In genomic region chr10:114611617-114612016, GRCh38 we compare ENCODE assay signal across 13 cellular contexts. TPM values are rescaled to one million over a fixed set of nuclear protein-coding genes. Genes with fewer than 3 reads are reported as not detected.
DNase-seq lines count a peak whose midpoint lies in the region; ATAC-seq and TF ChIP-seq lines count a peak whose summit lies in the region.
"Had no signal": no experiment of that assay in that cellular context is flagged by ENCODE, and none has a peak within 500 bp of the region (broad histone marks: within the 10 kb centered on the region; RNA-seq: fewer than 3 reads in every experiment).

No MANE protein-coding gene starts in this region.

- WGBS in neuronal stem cell (ENCODE audit: extremely low coverage in 2 of 2, insufficient read length in 2 of 2, insufficient replicate concordance in 1 of 2), 2 donors, result no CpG with 5 or more reads among the region's 1 CpG

- TF ChIP-seq CTCF in left ventricle myocardium inferior (IDR thresholded peaks at IDR 0.05; ENCODE audit: borderline replicate concordance) (no peak), gastrocnemius medialis (IDR thresholded peaks at IDR 0.05 in 4 of 5, conservative IDR thresholded peaks at IDR 0.05 in 1 of 5) (no peak)

- peak overlapping the region; percentile 31 for H3K4me3 ChIP-seq in left ventricle myocardium inferior
- H3K4me3 ChIP-seq in gastrocnemius medialis, result no peak overlapping the region
- H3K4me3 ChIP-seq in neuronal stem cell (ENCODE audit: low read length in 2 of 2), result no peak overlapping the region
- H3K4me3 ChIP-seq: skin epidermis had no signal

- no peaks in the 10 kb centered on the region for H3K9me3 ChIP-seq in left ventricle myocardium inferior (replicated peaks)
- H3K9me3 ChIP-seq in gastrocnemius medialis, result no peaks in the 10 kb centered on the region
- no peaks in the 10 kb centered on the region for H3K9me3 ChIP-seq in neuronal stem cell (replicated peaks in 1 of 2; ENCODE audit: control insufficient read depth in 2 of 2, insufficient read depth in 1 of 2, low read depth in 1 of 2, low read length in 2 of 2)

- DNase-seq in G401 (ENCODE audit: low spot score), result peak; percentile 44
- DNase-seq in NCI-H82 (lab: John Stamatoyannopoulos, UW), result peak; percentile 91
- DNase-seq in left ventricle myocardium inferior, result no peak
- DNase-seq in gastrocnemius medialis, result no peak
- DNase-seq in NCI-H1436 treated with DMSO at 0.1 percent for 48 hours (lab: John Stamatoyannopoulos, UW), result no peak
- no peak for DNase-seq in neuronal stem cell (ENCODE audit: low spot score)
- DNase-seq: activated CD4-positive, alpha-beta memory T cell treated with anti-CD3 and anti-CD28 coated beads for 36 hours; activated T-cell treated with anti-CD3 and anti-CD28 coated beads, Interleukin-2, amount 50 U/mL, for 24 hours; DMS79; NCI-H187; stimulated activated CD4-positive, alpha-beta T cell treated with anti-CD3 and anti-CD28 coated beads, Interleukin-4, amount 100 ng/mL, for 4 hours had no signal

- peak overlapping the region; percentile 78 for H3K27ac ChIP-seq in left ventricle myocardium inferior (replicated peaks)
- peak overlapping the region; percentile 53 to 76 (median 68) for H3K27ac ChIP-seq in gastrocnemius medialis
- H3K27ac ChIP-seq in neuronal stem cell (replicated peaks; ENCODE audit: low read length), result no peak overlapping the region

- no peak overlapping the region for H3K4me2 ChIP-seq in neuronal stem cell (ENCODE audit: insufficient read depth, low read length, poor library complexity, severe bottlenecking)

- H2BK120ac ChIP-seq in neuronal stem cell (ENCODE audit: low read depth, low read length), result no peak overlapping the region

- H3K36me3 ChIP-seq in left ventricle myocardium inferior (peaks cover 4% of the 10 kb centered on the region), gastrocnemius medialis (no peaks in the 10 kb centered on the region), neuronal stem cell (replicated peaks in 1 of 2; ENCODE audit: control insufficient read depth in 2 of 2, insufficient read depth in 2 of 2, low read length in 2 of 2) (no peaks in the 10 kb centered on the region)

- no peak overlapping the region for H3K9ac ChIP-seq in neuronal stem cell (ENCODE audit: low read depth, low read length, poor library complexity)

- TF ChIP-seq POLR2A in gastrocnemius medialis (IDR thresholded peaks at IDR 0.05), result no peak

- H3K79me1 ChIP-seq in neuronal stem cell (ENCODE audit: low read depth, low read length), result no peaks in the 10 kb centered on the region

- no peak overlapping the region for H2BK5ac ChIP-seq in neuronal stem cell (ENCODE audit: low read length)

- H3K23ac ChIP-seq in neuronal stem cell (ENCODE audit: low read depth, low read length, poor library complexity), result no peak overlapping the region

- H3K4me1 ChIP-seq in left ventricle myocardium inferior, result peaks cover 100% of the 10 kb centered on the region
- peaks cover 23 to 42% of the 10 kb centered on the region in 2 donors for H3K4me1 ChIP-seq in gastrocnemius medialis
- H3K4me1 ChIP-seq in neuronal stem cell (ENCODE audit: control insufficient read depth in 2 of 2, insufficient read depth in 1 of 2, low read depth in 1 of 2, low read length in 2 of 2), result peaks cover 3% of the 10 kb centered on the region in 2 donors

- H3K14ac ChIP-seq in neuronal stem cell (ENCODE audit: low read length), result no peak overlapping the region

- no peak overlapping the region for H4K8ac ChIP-seq in neuronal stem cell (ENCODE audit: low read depth, low read length)

- H2BK15ac ChIP-seq in neuronal stem cell (ENCODE audit: low read length), result no peak overlapping the region

- no peak overlapping the region for H2AK5ac ChIP-seq in neuronal stem cell (ENCODE audit: low read depth, low read length)

- no peak overlapping the region for H2AFZ ChIP-seq in neuronal stem cell (ENCODE audit: low read length)

- H3K4ac ChIP-seq in neuronal stem cell (ENCODE audit: low read length), result no peak overlapping the region

- in situ Hi-C loops in G401 (cut with HindIII; ENCODE audit: low sequenced_read_pairs) (no loop called here), gastrocnemius medialis (cut with MboI; ENCODE audit: low sequenced_read_pairs in 4 of 4) (no loop called here)

- intact Hi-C loops in left ventricle myocardium inferior (cut with micrococcal nuclease) (no loop called here), gastrocnemius medialis (cut with DNase I; ENCODE audit: low total_unique reads) (loop anchor here (5.0 kb wide), 1 partner anchor 34 kb away; no protein-coding TSS in a partner anchor)

- no peaks in the 10 kb centered on the region for H3K27me3 ChIP-seq in left ventricle myocardium inferior (ENCODE audit: low read depth)
- H3K27me3 ChIP-seq in gastrocnemius medialis, result no peaks in the 10 kb centered on the region
- no peaks in the 10 kb centered on the region for H3K27me3 ChIP-seq in neuronal stem cell (ENCODE audit: control insufficient read depth in 3 of 3, insufficient read depth in 3 of 3, low read depth in 1 of 3, low read length in 3 of 3)

- no peak overlapping the region for H3K18ac ChIP-seq in neuronal stem cell (ENCODE audit: low read length)

- no peak overlapping the region for H2BK12ac ChIP-seq in neuronal stem cell (ENCODE audit: low read length)

- peak; percentile 25 to 75 for ATAC-seq in gastrocnemius medialis
- no peak for ATAC-seq in GM18502 (IDR thresholded peaks at IDR 0.05; ENCODE audit: poor library complexity, unreplicated experiment)

- no peak overlapping the region for H4K91ac ChIP-seq in neuronal stem cell (ENCODE audit: low read depth, low read length, poor library complexity)

RNA-seq across cellular contexts. Expression of gene ABLIM1, which starts 46.5 kb away (rescaled TPM):
- total RNA-seq in G401 (2014; rRNA removed; shearing (Covaris generic)), result 1.5 and 2.1 TPM in 2 replicates
- total RNA-seq in left ventricle myocardium inferior (674 TPM), gastrocnemius medialis (100 to 1,000 TPM in 3 of 4 donors, 10 to 100 TPM in 1; 84.7 to 203 (median 150) TPM)
- 31.9 TPM for polyA plus RNA-seq in neuronal stem cell (2013, experiment 1 of 2)
- polyA plus RNA-seq in neuronal stem cell (2013, experiment 2 of 2), result 29.4 TPM

Comparison
In these comparisons a context has a peak if more than half of its experiments do, and no peak if none do; other contexts are left out.
1. DNase-seq: peak in G401 (single experiment) and NCI-H82 (single experiment); none in left ventricle myocardium inferior (single experiment), gastrocnemius medialis (0 of 2), NCI-H1436 treated with DMSO at 0.1 percent for 48 hours (single experiment) and neuronal stem cell (single experiment).
2. RNA of gene ABLIM1, which starts 46.5 kb away (total RNA-seq): 674 TPM in left ventricle myocardium inferior (single experiment) and 84.7 to 203 TPM in gastrocnemius medialis; 1.5 to 2.1 TPM in G401; every median in the first group is over 10 times any median in the second.